In the genomic region with DNA sequence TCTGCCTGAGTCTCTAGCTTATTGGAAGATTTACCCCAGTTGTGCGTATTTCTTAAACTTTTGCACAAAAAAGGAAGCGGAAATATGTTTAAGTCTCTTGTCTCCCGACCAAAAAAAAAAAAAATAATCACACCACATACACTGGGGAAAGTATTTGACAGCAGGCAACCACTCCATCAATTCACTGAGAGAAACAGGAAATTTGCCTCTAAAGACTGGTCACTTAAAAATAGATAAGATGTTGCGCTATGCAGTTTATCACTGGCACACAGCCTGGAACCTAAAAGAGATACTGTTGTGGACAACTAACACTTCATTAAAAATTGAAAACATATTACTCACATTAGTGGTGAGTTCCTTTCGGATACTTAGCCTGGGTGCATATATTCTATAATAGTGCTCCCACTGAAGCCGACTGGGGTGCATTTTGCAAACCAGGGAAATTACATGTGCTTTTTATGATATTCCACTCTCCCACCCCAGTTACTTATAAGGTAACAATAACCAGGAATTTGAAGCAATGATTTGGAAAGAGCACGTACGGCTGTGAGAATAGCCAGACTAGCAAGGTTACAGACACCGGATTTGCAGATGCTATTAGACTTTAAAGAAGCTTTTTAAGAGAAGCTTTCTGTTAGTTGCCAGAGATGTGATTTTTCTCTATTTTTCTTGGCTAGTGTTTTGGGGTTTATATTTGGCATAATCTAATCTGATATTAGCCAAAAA, we compare ENCODE assay signal across 1 cellular context.
TF ChIP-seq lines count a peak whose summit lies in the region.

No MANE protein-coding gene starts in this region.

TF ChIP-seq in IMR-90, 13 proteins besides CTCF, POLR2A, EP300 and RAD21:
- TF ChIP-seq, protein P1, sequence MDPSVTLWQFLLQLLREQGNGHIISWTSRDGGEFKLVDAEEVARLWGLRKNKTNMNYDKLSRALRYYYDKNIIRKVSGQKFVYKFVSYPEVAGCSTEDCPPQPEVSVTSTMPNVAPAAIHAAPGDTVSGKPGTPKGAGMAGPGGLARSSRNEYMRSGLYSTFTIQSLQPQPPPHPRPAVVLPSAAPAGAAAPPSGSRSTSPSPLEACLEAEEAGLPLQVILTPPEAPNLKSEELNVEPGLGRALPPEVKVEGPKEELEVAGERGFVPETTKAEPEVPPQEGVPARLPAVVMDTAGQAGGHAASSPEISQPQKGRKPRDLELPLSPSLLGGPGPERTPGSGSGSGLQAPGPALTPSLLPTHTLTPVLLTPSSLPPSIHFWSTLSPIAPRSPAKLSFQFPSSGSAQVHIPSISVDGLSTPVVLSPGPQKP (IDR thresholded peaks at IDR 0.05; ENCODE audit: borderline replicate concordance, low read depth, low read length) = no peak
- TF ChIP-seq MAZ (IDR thresholded peaks at IDR 0.05; ENCODE audit: borderline replicate concordance, low read depth, low read length) (no peak), NFE2L2 (IDR thresholded peaks at IDR 0.05; ENCODE audit: low read depth, low read length) (no peak), BHLHE40 (IDR thresholded peaks at IDR 0.05; ENCODE audit: low read depth, low read length) (no peak), RCOR1 (IDR thresholded peaks at IDR 0.05; ENCODE audit: insufficient replicate concordance, low read length) (no peak), SMC3 (IDR thresholded peaks at IDR 0.05; ENCODE audit: low read depth, low read length) (no peak), CEBPB (IDR thresholded peaks at IDR 0.05; ENCODE audit: low read depth, low read length) (no peak), FOS (IDR thresholded peaks at IDR 0.05; ENCODE audit: low read depth, low read length) (no peak), MAFK (IDR thresholded peaks at IDR 0.05; ENCODE audit: low read depth, low read length) (no peak), RFX5 (IDR thresholded peaks at IDR 0.05; ENCODE audit: low read depth, low read length) (no peak), MXI1 (IDR thresholded peaks at IDR 0.05; ENCODE audit: borderline replicate concordance, low read depth, low read length) (no peak), USF2 (IDR thresholded peaks at IDR 0.05; ENCODE audit: low read depth, low read length) (no peak), CHD1 (IDR thresholded peaks at IDR 0.05; ENCODE audit: low read depth, low read length) (no peak)
